22 cellular contexts compared by ENCODE assay signal in genomic region chr2:239728751-239729150, GRCh38.
A peak's percentile ranks its signal among the peaks of the same experiment; 100 is the strongest.
DNase-seq lines count a peak whose midpoint lies in the region; ATAC-seq and TF ChIP-seq lines count a peak whose summit lies in the region.
"Had no signal": no experiment of that assay in that cellular context is flagged by ENCODE, and none has a peak within 500 bp of the region (broad histone marks: within the 10 kb centered on the region; RNA-seq: fewer than 3 reads in every experiment).

No MANE protein-coding gene starts in this region.

- WGBS in heart left ventricle, 4 donors: 66 to 77% (median 71%) methylated on average over 15 of the region's 15 CpGs

- H3K4me3 Mint-ChIP-seq in neural crest cell: no peak overlapping the region
- no peak overlapping the region for H3K4me3 Mint-ChIP-seq in activated T-helper 2 cell treated with anti-CD3 and anti-CD28 coated beads, Interferon-gamma antibody, Interleukin-2, Interleukin-4, amounts not matched to agents 10 μg/mL and 5 μg/mL and 100 μg/mL, durations not matched to agents 14 hours and 24 hours and 36 hours (ENCODE audit: low read depth)

- H3K4me1 ChIP-seq in heart left ventricle: no peaks in the 10 kb centered on the region

- peaks cover 0 to under 1% (median 0%) of the 10 kb centered on the region in 12 donors for H3K9me3 ChIP-seq in heart left ventricle

- ATAC-seq in heart left ventricle: no peak
- no peak for ATAC-seq in left cardiac atrium
- ATAC-seq: HCT116 had no signal

- H3K9me3 Mint-ChIP-seq in neural crest cell: peaks cover 2% of the 10 kb centered on the region
- H3K9me3 Mint-ChIP-seq in activated T-helper 2 cell treated with anti-CD3 and anti-CD28 coated beads, Interferon-gamma antibody, Interleukin-2, Interleukin-4, amounts not matched to agents 10 μg/mL and 5 μg/mL and 100 μg/mL, durations not matched to agents 14 hours and 24 hours and 36 hours: peaks cover 3% of the 10 kb centered on the region

- TF ChIP-seq POLR2A in heart left ventricle (IDR thresholded peaks at IDR 0.05): no peak

- H3K27ac Mint-ChIP-seq in neural crest cell (ENCODE audit: unreplicated experiment): peak overlapping the region; percentile 7
- no peak overlapping the region for H3K27ac Mint-ChIP-seq in activated T-helper 2 cell treated with anti-CD3 and anti-CD28 coated beads, Interferon-gamma antibody, Interleukin-2, Interleukin-4, amounts not matched to agents 10 μg/mL and 5 μg/mL and 100 μg/mL, durations not matched to agents 14 hours and 24 hours and 36 hours

- H3K36me3 ChIP-seq in heart left ventricle: no peaks in the 10 kb centered on the region

- H3K27me3 Mint-ChIP-seq in neural crest cell (ENCODE audit: low read depth): no peaks in the 10 kb centered on the region
- no peaks in the 10 kb centered on the region for H3K27me3 Mint-ChIP-seq in activated T-helper 2 cell treated with anti-CD3 and anti-CD28 coated beads, Interferon-gamma antibody, Interleukin-2, Interleukin-4, amounts not matched to agents 10 μg/mL and 5 μg/mL and 100 μg/mL, durations not matched to agents 14 hours and 24 hours and 36 hours (ENCODE audit: low read depth)

- no peak overlapping the region for H3K4me3 ChIP-seq in heart left ventricle
- H3K4me3 ChIP-seq: PC-9, SK-N-MC had no signal

- DNase-seq in heart left ventricle: peak in 3 of 5 donors; percentile 9 to 20 (median 14)
- no peak for DNase-seq in left cardiac atrium
- DNase-seq in neural crest cell (ENCODE audit: low read depth, low spot score): no peak
- peak; percentile 3 for DNase-seq in retina
- DNase-seq in DMS53 (lab: John Stamatoyannopoulos, UW): no peak
- no peak for DNase-seq in activated T-helper 2 cell treated with anti-CD3 and anti-CD28 coated beads, Interferon-gamma antibody, Interleukin-2, Interleukin-4, amounts not matched to agents 10 μg/mL and 5 μg/mL and 100 μg/mL, durations not matched to agents 14 hours and 24 hours and 36 hours (ENCODE audit: low spot score)
- DNase-seq in epidermal melanocyte (ENCODE audit: insufficient read length, low spot score): no peak
- no peak for DNase-seq in HT-29 (ENCODE audit: low spot score)
- DNase-seq: 8988T, DMS153, Karpas-422, NCI-H1092 treated with DMSO at 0.1 percent for 48 hours, NCI-H1436 treated with DMSO at 0.1 percent for 48 hours, NCI-H187 treated with DMSO at 0.1 percent for 48 hours, NCI-H2107, NCI-H446 treated with DMSO at 0.1 percent for 48 hours, NCI-H526 treated with DMSO at 0.1 percent for 48 hours, PC-9, SIG-M5 had no signal

- H3K36me3 Mint-ChIP-seq in neural crest cell (ENCODE audit: low read depth): no peaks in the 10 kb centered on the region
- no peaks in the 10 kb centered on the region for H3K36me3 Mint-ChIP-seq in activated T-helper 2 cell treated with anti-CD3 and anti-CD28 coated beads, Interferon-gamma antibody, Interleukin-2, Interleukin-4, amounts not matched to agents 10 μg/mL and 5 μg/mL and 100 μg/mL, durations not matched to agents 14 hours and 24 hours and 36 hours (ENCODE audit: low read depth)

- peaks cover 0 to 12% (median 0%) of the 10 kb centered on the region in 9 donors for H3K27me3 ChIP-seq in heart left ventricle

- intact Hi-C loops in heart left ventricle (cut with DNase I): no loop called here
- intact Hi-C loops in left cardiac atrium (cut with DNase I): no loop called here
- intact Hi-C loops in activated T-helper 2 cell treated with anti-CD3 and anti-CD28 coated beads, Interferon-gamma antibody, Interleukin-2, Interleukin-4, amounts not matched to agents 10 μg/mL and 5 μg/mL and 100 μg/mL, durations not matched to agents 14 hours and 24 hours and 36 hours (cut with micrococcal nuclease): no loop called here

- peaks cover 10% of the 10 kb centered on the region for H3K4me1 Mint-ChIP-seq in neural crest cell
- peaks cover 1% of the 10 kb centered on the region for H3K4me1 Mint-ChIP-seq in activated T-helper 2 cell treated with anti-CD3 and anti-CD28 coated beads, Interferon-gamma antibody, Interleukin-2, Interleukin-4, amounts not matched to agents 10 μg/mL and 5 μg/mL and 100 μg/mL, durations not matched to agents 14 hours and 24 hours and 36 hours (ENCODE audit: low read depth)

- no peak overlapping the region for H3K27ac ChIP-seq in heart left ventricle
- H3K27ac ChIP-seq: HL-60, PC-9, SK-N-MC had no signal

- no peak for TF ChIP-seq CTCF in heart left ventricle (IDR thresholded peaks at IDR 0.05)
- no peak for TF ChIP-seq CTCF in neural crest cell (conservative IDR thresholded peaks at IDR 0.05)

Comparison
In these comparisons a context has a peak if more than half of its experiments do, and no peak if none do; other contexts are left out.
1. DNase-seq: peak in heart left ventricle (3 of 5) and retina (single experiment); none in left cardiac atrium (single experiment), neural crest cell (single experiment), DMS53 (single experiment), activated T-helper 2 cell treated with anti-CD3 and anti-CD28 coated beads, Interferon-gamma antibody, Interleukin-2, Interleukin-4, amounts not matched to agents 10 μg/mL and 5 μg/mL and 100 μg/mL, durations not matched to agents 14 hours and 24 hours and 36 hours (single experiment), epidermal melanocyte (single experiment) and HT-29 (single experiment).